In genomic region chr2:152090726-152091125, GRCh38 we compare ENCODE assay signal across 2 cellular contexts. TPM values are rescaled to one million over a fixed set of nuclear protein-coding genes. Genes with fewer than 3 reads are reported as not detected.
"Had no signal": no experiment of that assay in that cellular context is flagged by ENCODE, and none has a peak within 500 bp of the region (broad histone marks: within the 10 kb centered on the region; RNA-seq: fewer than 3 reads in every experiment).

No MANE protein-coding gene starts in this region.

RNA-seq across cellular contexts. Expression of gene CACNB4, which starts 8.1 kb away (rescaled TPM):
- polyA plus RNA-seq: mammary epithelial cell; naive thymus-derived CD4-positive, alpha-beta T cell had no signal
